Comparison of ENCODE assay signal across 15 cellular contexts in the genomic region with DNA sequence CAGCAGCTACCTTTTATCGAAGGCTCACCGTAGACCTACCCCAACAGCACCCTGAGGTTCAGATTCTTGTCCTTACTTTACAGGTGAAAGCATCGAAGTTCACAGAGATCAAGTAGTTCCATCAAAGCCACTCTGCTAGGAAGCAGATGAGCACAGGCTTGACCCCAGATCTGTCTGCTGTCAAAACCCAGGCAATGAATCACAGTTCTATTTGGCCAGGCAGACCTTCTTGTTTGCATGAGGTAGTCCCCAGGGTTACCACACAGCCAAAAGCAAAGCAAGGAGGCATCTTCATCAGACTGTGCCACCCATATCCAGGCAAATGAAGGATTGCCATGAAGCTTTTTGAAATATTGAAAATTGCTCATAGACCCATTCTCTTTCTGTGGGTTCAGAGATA. TPM values are rescaled to one million over a fixed set of nuclear protein-coding genes. Genes with fewer than 3 reads are reported as not detected.
DNase-seq lines count a peak whose midpoint lies in the region; TF ChIP-seq lines count a peak whose summit lies in the region.
"Had no signal": no experiment of that assay in that cellular context is flagged by ENCODE, and none has a peak within 500 bp of the region (broad histone marks: within the 10 kb centered on the region; RNA-seq: fewer than 3 reads in every experiment).

No MANE protein-coding gene starts in this region.

- WGBS in SK-N-SH (ENCODE audit: low lambda C conversion rate): 80% methylated on average over 3 of the region's 3 CpGs

- H3K4me3 Mint-ChIP-seq in neural progenitor cell (peak overlapping the region; percentile 11), glutamatergic neuron (ENCODE audit: unreplicated experiment) (no peak overlapping the region)
- H3K4me3 Mint-ChIP-seq: CD4-positive, alpha-beta T cell; GM23338 had no signal

- H3K27me3 ChIP-seq in neural progenitor cell (no peaks in the 10 kb centered on the region), SK-N-SH (ENCODE audit: insufficient read depth) (peaks cover 21% of the 10 kb centered on the region; the same call in 1 of the 2 replicates)

- H3K9ac ChIP-seq in neural progenitor cell: no peak overlapping the region
- no peak overlapping the region for H3K9ac ChIP-seq in SK-N-SH

- H3K36me3 Mint-ChIP-seq in neural progenitor cell: no peaks in the 10 kb centered on the region
- no peaks in the 10 kb centered on the region for H3K36me3 Mint-ChIP-seq in glutamatergic neuron (ENCODE audit: unreplicated experiment)

- H2AFZ ChIP-seq in neural progenitor cell (replicated peaks) (no peak overlapping the region), SK-N-SH (ENCODE audit: low read depth) (no peak overlapping the region)
- H2AFZ ChIP-seq: GM23338 had no signal

- TF ChIP-seq CTCF in NB4 (IDR thresholded peaks at IDR 0.05; ENCODE audit: low read depth, low read length) (no peak), VCaP (conservative IDR thresholded peaks at IDR 0.05) (no peak), neural progenitor cell (IDR thresholded peaks at IDR 0.05) (no peak), SK-N-SH (IDR thresholded peaks at IDR 0.05) (no peak), glutamatergic neuron (IDR thresholded peaks at IDR 0.05; ENCODE audit: partially characterized antibody, unreplicated experiment) (no peak)

- DNase-seq in NB4 (ENCODE audit: low read depth) (peak; percentile 46), left kidney (ENCODE audit: low read depth, low spot score) (peak; percentile 60), neural progenitor cell (ENCODE audit: low spot score) (no peak), SK-N-SH (no peak), glutamatergic neuron (no peak), SW 1271 (lab: John Stamatoyannopoulos, UW) (no peak), SKM-1 treated with dmso at 0.1 percent for 144 hours (lab: John Stamatoyannopoulos, UW; ENCODE audit: unreplicated experiment) (no peak)
- DNase-seq: ACHN; CD4-positive, alpha-beta T cell; DMS79 treated with DMSO at 0.1 percent for 48 hours; NCI-H1436; NCI-H226; Right ventricle myocardium superior had no signal

- H3K27ac ChIP-seq in VCaP (peak overlapping the region; percentile 86; the same call in 1 of the 2 replicates), neural progenitor cell (no peak overlapping the region), SK-N-SH (ENCODE audit: low read depth in 2 of 2, low read length in 1 of 2) (no peak overlapping the region)

- peaks cover 24% of the 10 kb centered on the region for H3F3A ChIP-seq in neural progenitor cell (ENCODE audit: low read depth)
- no peaks in the 10 kb centered on the region for H3F3A ChIP-seq in SK-N-SH (replicated peaks; ENCODE audit: insufficient read depth)

- peaks cover 20% of the 10 kb centered on the region for H3K27me3 Mint-ChIP-seq in neural progenitor cell (ENCODE audit: insufficient read depth, low read depth)
- no peaks in the 10 kb centered on the region for H3K27me3 Mint-ChIP-seq in glutamatergic neuron (ENCODE audit: unreplicated experiment)

- peaks cover 46% of the 10 kb centered on the region for H3K4me1 Mint-ChIP-seq in neural progenitor cell
- peaks cover 10% of the 10 kb centered on the region for H3K4me1 Mint-ChIP-seq in glutamatergic neuron (ENCODE audit: low read depth, unreplicated experiment)

- TF ChIP-seq EP300 in SK-N-SH (IDR thresholded peaks at IDR 0.05; ENCODE audit: borderline replicate concordance in 1 of 2, low read depth in 1 of 2, low read length in 1 of 2): no peak

- no peaks in the 10 kb centered on the region for H4K20me1 ChIP-seq in neural progenitor cell (ENCODE audit: low read depth)
- no peaks in the 10 kb centered on the region for H4K20me1 ChIP-seq in SK-N-SH (ENCODE audit: insufficient read depth)

- no peak for TF ChIP-seq RAD21 in SK-N-SH (IDR thresholded peaks at IDR 0.05; ENCODE audit: low read length)

- H3K27ac Mint-ChIP-seq in neural progenitor cell: no peak overlapping the region
- no peak overlapping the region for H3K27ac Mint-ChIP-seq in glutamatergic neuron (ENCODE audit: unreplicated experiment)
- H3K27ac Mint-ChIP-seq: CD4-positive, alpha-beta T cell; GM23338 had no signal

- H3K4me3 ChIP-seq in NB4 (ENCODE audit: low read depth, low read length): no peak overlapping the region
- no peak overlapping the region for H3K4me3 ChIP-seq in neural progenitor cell
- no peak overlapping the region for H3K4me3 ChIP-seq in SK-N-SH (ENCODE audit: low read depth in 2 of 2, low read length in 1 of 2)
- H3K4me3 ChIP-seq: GM23338 had no signal

- POLR2A ChIA-PET in SK-N-SH (lab: Yijun Ruan, JAX): no interaction called here

- no peaks in the 10 kb centered on the region for H3K9me3 ChIP-seq in neural progenitor cell (ENCODE audit: low read depth)
- H3K9me3 ChIP-seq in SK-N-SH: no peaks in the 10 kb centered on the region; the same call in 1 of the 2 replicates

- TF ChIP-seq POLR2A in NB4 (IDR thresholded peaks at IDR 0.05; ENCODE audit: extremely low read depth, insufficient read length): no peak

- CTCF ChIA-PET in SK-N-SH (lab: Yijun Ruan, JAX): interaction anchor here (3.2 kb wide), 1 partner anchor 147 kb away, joined by 19 read pairs; no protein-coding TSS in a partner anchor

- no peak overlapping the region for H3K4me2 ChIP-seq in neural progenitor cell
- no peak overlapping the region for H3K4me2 ChIP-seq in SK-N-SH
- H3K4me2 ChIP-seq: GM23338 had no signal

- H3K9me3 Mint-ChIP-seq in neural progenitor cell (peaks cover 7% of the 10 kb centered on the region), glutamatergic neuron (ENCODE audit: unreplicated experiment) (peaks cover 4% of the 10 kb centered on the region)
- H3K9me3 Mint-ChIP-seq: CD4-positive, alpha-beta T cell; GM23338 had no signal

- H3K4me1 ChIP-seq in neural progenitor cell (peaks cover 46% of the 10 kb centered on the region), SK-N-SH (ENCODE audit: control insufficient read depth in 1 of 2, insufficient read depth in 2 of 2, low read depth in 1 of 2, low read length in 1 of 2) (peaks cover 6 to 10% of the 10 kb centered on the region in 2 experiments; a peak in 3 of 4 replicates)

- H3K79me2 ChIP-seq in neural progenitor cell (ENCODE audit: low read depth) (no peaks in the 10 kb centered on the region), SK-N-SH (ENCODE audit: insufficient read depth) (no peaks in the 10 kb centered on the region)

- no peaks in the 10 kb centered on the region for H3K9me2 ChIP-seq in SK-N-SH

- H3K36me3 ChIP-seq in neural progenitor cell (no peaks in the 10 kb centered on the region), SK-N-SH (replicated peaks in 1 of 2; ENCODE audit: control insufficient read depth in 1 of 2, insufficient read depth in 2 of 2, low read length in 1 of 2) (no peaks in the 10 kb centered on the region)

TF ChIP-seq in SK-N-SH, 30 proteins besides CTCF, POLR2A, EP300 and RAD21:
- TF ChIP-seq TAF1 (IDR thresholded peaks at IDR 0.05; ENCODE audit: borderline replicate concordance, low read depth, low read length): no peak
- TF ChIP-seq ELF1 (IDR thresholded peaks at IDR 0.05): no peak
- TF ChIP-seq, protein P1, sequence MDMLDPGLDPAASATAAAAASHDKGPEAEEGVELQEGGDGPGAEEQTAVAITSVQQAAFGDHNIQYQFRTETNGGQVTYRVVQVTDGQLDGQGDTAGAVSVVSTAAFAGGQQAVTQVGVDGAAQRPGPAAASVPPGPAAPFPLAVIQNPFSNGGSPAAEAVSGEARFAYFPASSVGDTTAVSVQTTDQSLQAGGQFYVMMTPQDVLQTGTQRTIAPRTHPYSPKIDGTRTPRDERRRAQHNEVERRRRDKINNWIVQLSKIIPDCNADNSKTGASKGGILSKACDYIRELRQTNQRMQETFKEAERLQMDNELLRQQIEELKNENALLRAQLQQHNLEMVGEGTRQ (IDR thresholded peaks at IDR 0.05; ENCODE audit: borderline replicate concordance, low read depth, low read length): no peak
- no peak for TF ChIP-seq EZH2phosphoT487 (IDR thresholded peaks at IDR 0.05; ENCODE audit: borderline replicate concordance, low read depth)
- TF ChIP-seq GATA2 (CRISPR knock-in tag; IDR thresholded peaks at IDR 0.05): no peak
- TF ChIP-seq SMC3 (IDR thresholded peaks at IDR 0.05; ENCODE audit: low read depth, low read length): no peak
- TF ChIP-seq MEF2A (IDR thresholded peaks at IDR 0.05; ENCODE audit: borderline replicate concordance, low read depth): no peak
- TF ChIP-seq MXI1 (IDR thresholded peaks at IDR 0.05; ENCODE audit: low read depth, low read length): no peak
- no peak for TF ChIP-seq FOXM1 (IDR thresholded peaks at IDR 0.05; ENCODE audit: low read depth)

RNA-seq across cellular contexts. Expression of a gene that starts 33.0 kb away (rescaled TPM):
- 66.5 and 71.3 TPM in 2 replicates for total RNA-seq in neural progenitor cell (ENCODE audit: low replicate concordance)
- polyA plus RNA-seq in SK-N-SH (2012; rRNA removed): 152 and 225 TPM in 2 replicates
- polyA plus RNA-seq in SK-N-SH (2012; cell fraction: cytosol; rRNA removed): 98.1 and 119 TPM in 2 replicates
- polyA plus RNA-seq in SK-N-SH (2012; cell fraction: nucleus; rRNA removed): 440 and 504 TPM in 2 replicates
- total RNA-seq in glutamatergic neuron (ENCODE audit: unreplicated experiment): 0.34 TPM

Comparison
In these comparisons a context has a peak if more than half of its experiments do, and no peak if none do; other contexts are left out.
1. DNase-seq: peak in NB4 (single experiment) and left kidney (single experiment); none in neural progenitor cell (single experiment), SK-N-SH (single experiment), glutamatergic neuron (single experiment), SW 1271 (0 of 2) and SKM-1 treated with dmso at 0.1 percent for 144 hours (single experiment).
2. RNA of a gene that starts 33.0 kb away (total RNA-seq): 66.5 to 71.3 TPM in neural progenitor cell; 0.34 TPM in glutamatergic neuron (single experiment); every median in the first group is over 10 times any median in the second.